Comparison of ENCODE assay signal across 27 cellular contexts in genomic region chr3:177418787-177419186, GRCh38.
"Had no signal": no experiment of that assay in that cellular context is flagged by ENCODE, and none has a peak within 500 bp of the region (broad histone marks: within the 10 kb centered on the region; RNA-seq: fewer than 3 reads in every experiment).

No MANE protein-coding gene starts in this region.

- H3K4me3 Mint-ChIP-seq: activated CD8-positive, alpha-beta T cell treated with anti-CD3 and anti-CD28 coated beads, Interleukin-2, amount 10 ng/mL, durations not matched to agents 7 days and 5 days; activated naive CD8-positive, alpha-beta T cell treated with anti-CD3 and anti-CD28 coated beads for 36 hours; brain; mesothelial cell of epicardium; naive B cell; neural crest cell; stimulated activated naive B cell treated with anti-CD40 and anti-IgM and Interleukin-4, amounts not matched to agents 10 μg/mL and 1 μg/mL and 100 μg/mL, for 72 hours had no signal

- H3K9me3 ChIP-seq: adrenal gland, pancreas, psoas muscle, tibial nerve had no signal

- H3K4me1 ChIP-seq: adrenal gland, tibial nerve had no signal

- H3K36me3 Mint-ChIP-seq: activated naive CD8-positive, alpha-beta T cell treated with anti-CD3 and anti-CD28 coated beads for 36 hours; brain; mesothelial cell of epicardium; naive B cell had no signal

- ATAC-seq: activated CD8-positive, alpha-beta T cell treated with anti-CD3 and anti-CD28 coated beads, Interleukin-2, amount 10 ng/mL, durations not matched to agents 7 days and 5 days; esophagus mucosa; left colon; pancreas; psoas muscle; stimulated activated naive B cell treated with anti-CD40 and anti-IgM and Interleukin-4, amounts not matched to agents 10 μg/mL and 1 μg/mL and 100 μg/mL, for 72 hours had no signal

- H3K4me3 ChIP-seq: adrenal gland, pancreas, psoas muscle, smooth muscle cell, tibial nerve had no signal

- H3K27me3 ChIP-seq: adrenal gland, pancreas, tibial nerve had no signal

- DNase-seq: activated CD4-positive, alpha-beta T cell treated with anti-CD3 and anti-CD28 coated beads, Interleukin-2, amount 50 U/mL, for 1 hour; activated CD4-positive, CD25-positive, alpha-beta regulatory T cell treated with anti-CD3 and anti-CD28 coated beads, Interleukin-2, amount 50 U/mL, for 72 hours; activated CD8-positive, alpha-beta T cell treated with anti-CD3 and anti-CD28 coated beads, Interleukin-2, amount 10 ng/mL, durations not matched to agents 7 days and 5 days; activated naive CD4-positive, alpha-beta T cell; activated naive CD8-positive, alpha-beta T cell treated with anti-CD3 and anti-CD28 coated beads for 36 hours; adrenal gland; aorta; caudate nucleus; foreskin fibroblast; head of caudate nucleus; hippocampal formation; left colon; naive B cell; nucleus accumbens; pancreas; psoas muscle; stimulated activated CD4-positive, alpha-beta T cell treated with anti-CD3 and anti-CD28 coated beads, Interleukin-1b, Interleukin-23, amount 100 ng/mL, for 48 hours; stimulated activated CD4-positive, alpha-beta T cell treated with anti-CD3 and anti-CD28 coated beads, Interleukin-4, amount 100 ng/mL, for 4 hours; stimulated activated CD8-positive, alpha-beta memory T cell treated with anti-CD3 and anti-CD28 coated beads, Interleukin-4, amount 100 ng/mL, for 48 hours; stimulated activated naive B cell treated with anti-CD40 and anti-IgM and Interleukin-4, amounts not matched to agents 10 μg/mL and 1 μg/mL and 100 μg/mL, for 72 hours had no signal

- H3K9me3 Mint-ChIP-seq: mesothelial cell of epicardium had no signal

- H3K27ac Mint-ChIP-seq: activated CD8-positive, alpha-beta T cell treated with anti-CD3 and anti-CD28 coated beads, Interleukin-2, amount 10 ng/mL, durations not matched to agents 7 days and 5 days; activated naive CD8-positive, alpha-beta T cell treated with anti-CD3 and anti-CD28 coated beads for 36 hours; brain; mesothelial cell of epicardium; naive B cell had no signal

- H3K36me3 ChIP-seq: adrenal gland, pancreas, tibial nerve had no signal

- H3K27ac ChIP-seq: adrenal gland, pancreas, psoas muscle, tibial nerve, VCaP had no signal

- H3K27me3 Mint-ChIP-seq: activated naive CD8-positive, alpha-beta T cell treated with anti-CD3 and anti-CD28 coated beads for 36 hours; brain; stimulated activated naive B cell treated with anti-CD40 and anti-IgM and Interleukin-4, amounts not matched to agents 10 μg/mL and 1 μg/mL and 100 μg/mL, for 72 hours had no signal
